26 cellular contexts compared by ENCODE assay signal in genomic region chr19:35042954-35043604, GRCh38. TPM values are rescaled to one million over a fixed set of nuclear protein-coding genes. Genes with fewer than 3 reads are reported as not detected.
DNase-seq lines count a peak whose midpoint lies in the region; ATAC-seq, FAIRE-seq and TF ChIP-seq lines count a peak whose summit lies in the region.
"Had no signal": no experiment of that assay in that cellular context is flagged by ENCODE, and none has a peak within 500 bp of the region (broad histone marks: within the 10 kb centered on the region; RNA-seq: fewer than 3 reads in every experiment).

No MANE protein-coding gene starts in this region.

- no peaks in the 10 kb centered on the region for H3K9me2 ChIP-seq in GM23338 (ENCODE audit: insufficient read depth)

- FAIRE-seq in A549 (lab: Jason Lieb, UNC) = peak; percentile 65
- FAIRE-seq: endothelial cell of umbilical vein, GM19239, K562 had no signal

- H3K27me3 ChIP-seq in GM23338 (ENCODE audit: insufficient read depth) (no peaks in the 10 kb centered on the region), esophagus squamous epithelium (peaks cover 0 to 52% (median 0%) of the 10 kb centered on the region in 4 donors)
- H3K27me3 ChIP-seq: MG63, tibial nerve had no signal

- H3K9me3 Mint-ChIP-seq in GM23338 (no peaks in the 10 kb centered on the region), endothelial cell (ENCODE audit: unreplicated experiment) (no peaks in the 10 kb centered on the region), nephron progenitor cell (no peaks in the 10 kb centered on the region)
- H3K9me3 Mint-ChIP-seq: activated CD8-positive, alpha-beta T cell treated with anti-CD3 and anti-CD28 coated beads for 36 hours; CD4-positive, alpha-beta memory T cell; stimulated activated naive CD8-positive, alpha-beta T cell treated with anti-CD3 and anti-CD28 coated beads, Interleukin-15, amount 100 ng/mL, for 72 hours had no signal

- ATAC-seq in A549 (no peak), GM23338 (no peak), GM18520 (IDR thresholded peaks at IDR 0.05; ENCODE audit: unreplicated experiment) (no peak), HG02763 (IDR thresholded peaks at IDR 0.05; ENCODE audit: unreplicated experiment) (no peak)
- ATAC-seq: activated CD4-positive, CD25-positive, alpha-beta regulatory T cell treated with anti-CD3 and anti-CD28 coated beads, Interleukin-2, amount 50 U/mL, for 24 hours; activated CD8-positive, alpha-beta T cell treated with anti-CD3 and anti-CD28 coated beads for 36 hours; K562; naive thymus-derived CD4-positive, alpha-beta T cell; stimulated activated naive CD8-positive, alpha-beta T cell treated with anti-CD3 and anti-CD28 coated beads, Interleukin-15, amount 100 ng/mL, for 72 hours had no signal

- H3K4me1 Mint-ChIP-seq in GM23338 (peaks cover 50% of the 10 kb centered on the region), endothelial cell (ENCODE audit: unreplicated experiment) (peaks cover 17% of the 10 kb centered on the region), nephron progenitor cell (peaks cover 77% of the 10 kb centered on the region)

- TF ChIP-seq CTCF in A549 (IDR thresholded peaks at IDR 0.05) (no peak), GM23338 (conservative IDR thresholded peaks at IDR 0.05; ENCODE audit: low read depth in 2 of 2) (no peak), endothelial cell (IDR thresholded peaks at IDR 0.05; ENCODE audit: unreplicated experiment) (no peak), nephron progenitor cell (IDR thresholded peaks at IDR 0.05) (no peak), esophagus squamous epithelium (IDR thresholded peaks at IDR 0.05) (no peak)

- no peak overlapping the region for H3K4me2 ChIP-seq in A549
- peak overlapping the region; percentile 94; the same call in 1 of the 2 replicates for H3K4me2 ChIP-seq in GM23338

- H3K79me2 ChIP-seq in GM23338 (replicated peaks; ENCODE audit: insufficient read depth) = peaks cover 17% of the 10 kb centered on the region; the same call in 1 of the 2 replicates

- H3K4me3 Mint-ChIP-seq in GM23338 = peak overlapping the region; percentile 74
- H3K4me3 Mint-ChIP-seq in endothelial cell (ENCODE audit: unreplicated experiment) = peak overlapping the region; percentile 57
- H3K4me3 Mint-ChIP-seq in nephron progenitor cell = peak overlapping the region; percentile 45
- H3K4me3 Mint-ChIP-seq: activated CD8-positive, alpha-beta T cell treated with anti-CD3 and anti-CD28 coated beads for 36 hours; stimulated activated naive CD8-positive, alpha-beta T cell treated with anti-CD3 and anti-CD28 coated beads, Interleukin-15, amount 100 ng/mL, for 72 hours had no signal

- H2AFZ ChIP-seq in GM23338 = no peak overlapping the region
- H2AFZ ChIP-seq: parathyroid adenoma had no signal

- TF ChIP-seq EP300 in A549 (IDR thresholded peaks at IDR 0.05) = no peak

- peaks cover 21% of the 10 kb centered on the region for H3K4me1 ChIP-seq in A549
- H3K4me1 ChIP-seq in GM23338 (ENCODE audit: insufficient read depth) = peaks cover 44% of the 10 kb centered on the region
- H3K4me1 ChIP-seq in esophagus squamous epithelium = peaks cover 25 to 41% (median 25%) of the 10 kb centered on the region in 3 donors

- H3K4me3 ChIP-seq in A549 (no peak overlapping the region), GM23338 (no peak overlapping the region), esophagus squamous epithelium (no peak overlapping the region)
- H3K4me3 ChIP-seq: K562, MG63, sigmoid colon, tibial nerve had no signal

- POLR2A ChIA-PET in A549 (lab: Yijun Ruan, JAX) = no interaction called here

- DNase-seq in A549 (ENCODE audit: low read depth in 1 of 2, low spot score in 1 of 2) (no peak), GM23338 (ENCODE audit: low spot score) (no peak), endothelial cell (ENCODE audit: low spot score) (no peak), nephron progenitor cell (no peak), NCI-H2171 treated with DMSO at 0.1 percent for 48 hours (lab: John Stamatoyannopoulos, UW) (no peak), esophagus squamous epithelium (lab: John Stamatoyannopoulos, UW) (no peak)
- DNase-seq: activated CD8-positive, alpha-beta T cell treated with anti-CD3 and anti-CD28 coated beads for 36 hours; activated naive CD4-positive, alpha-beta T cell; amygdala; cortex of kidney; MG63; naive thymus-derived CD4-positive, alpha-beta T cell; NCI-H2081 treated with DMSO at 0.1 percent for 48 hours; NCI-H774; sigmoid colon; stimulated activated naive CD8-positive, alpha-beta T cell treated with anti-CD3 and anti-CD28 coated beads, Interleukin-15, amount 100 ng/mL, for 72 hours; T-helper 9 cell had no signal

- CTCF ChIA-PET in A549 (lab: Yijun Ruan, JAX) = interaction anchor here (0.8 to 16.2 kb wide), 33 partner anchors 11 to 226 kb away, joined by 3 to 374 read pairs (median 16); partner anchors contain the start of genes FXYD1, FXYD5, LGI4 and SCN1B

- no peaks in the 10 kb centered on the region; the same call in 1 of the 2 replicates for H4K20me1 ChIP-seq in GM23338 (replicated peaks; ENCODE audit: insufficient read depth)

- TF ChIP-seq POLR2A in A549 (IDR thresholded peaks at IDR 0.05; ENCODE audit: low read length) (no peak), esophagus squamous epithelium (IDR thresholded peaks at IDR 0.05) (no peak)

- intact Hi-C loops in esophagus squamous epithelium (cut with DNase I) = no loop called here

- H3K36me3 ChIP-seq in GM23338 (ENCODE audit: insufficient read depth) (no peaks in the 10 kb centered on the region), esophagus squamous epithelium (no peaks in the 10 kb centered on the region)
- H3K36me3 ChIP-seq: MG63, sigmoid colon, tibial nerve had no signal

- TF ChIP-seq RAD21 in A549 (conservative IDR thresholded peaks at IDR 0.05 in 1 of 2, IDR thresholded peaks at IDR 0.05 in 1 of 2) = no peak

- H3K9me3 ChIP-seq in A549 = no peaks in the 10 kb centered on the region
- no peaks in the 10 kb centered on the region for H3K9me3 ChIP-seq in esophagus squamous epithelium
- H3K9me3 ChIP-seq: MG63, sigmoid colon, tibial nerve had no signal

- H3K27ac Mint-ChIP-seq in GM23338 = no peak overlapping the region
- H3K27ac Mint-ChIP-seq in endothelial cell (ENCODE audit: unreplicated experiment) = no peak overlapping the region
- no peak overlapping the region for H3K27ac Mint-ChIP-seq in nephron progenitor cell
- H3K27ac Mint-ChIP-seq: activated CD8-positive, alpha-beta T cell treated with anti-CD3 and anti-CD28 coated beads for 36 hours had no signal

- H3F3A ChIP-seq in GM23338 (replicated peaks; ENCODE audit: low read depth) = peaks cover 11% of the 10 kb centered on the region; the same call in 1 of the 2 replicates

- peaks cover 12% of the 10 kb centered on the region for H3K27me3 Mint-ChIP-seq in GM23338 (ENCODE audit: insufficient read depth, low read depth, poor library complexity)
- H3K27me3 Mint-ChIP-seq in endothelial cell (ENCODE audit: unreplicated experiment) = peaks cover 9% of the 10 kb centered on the region
- H3K27me3 Mint-ChIP-seq in nephron progenitor cell (ENCODE audit: low read depth, poor library complexity) = peaks cover 11% of the 10 kb centered on the region

- H3K36me3 Mint-ChIP-seq in GM23338 (ENCODE audit: low read depth) (no peaks in the 10 kb centered on the region; the same call in 2 of the 3 replicates), endothelial cell (ENCODE audit: low read depth, unreplicated experiment) (no peaks in the 10 kb centered on the region), nephron progenitor cell (ENCODE audit: low read depth) (no peaks in the 10 kb centered on the region)
- H3K36me3 Mint-ChIP-seq: CD4-positive, alpha-beta memory T cell; naive thymus-derived CD4-positive, alpha-beta T cell had no signal

- WGBS in A549 (ENCODE audit: missing lambda C conversion rate) = 78% methylated on average over 14 of the region's 14 CpGs
- WGBS in esophagus squamous epithelium, 2 donors = 66 to 76% methylated on average over 10 of the region's 14 CpGs

- H3K27ac ChIP-seq in A549 = no peak overlapping the region
- H3K27ac ChIP-seq in GM23338 (ENCODE audit: low read depth) = no peak overlapping the region
- H3K27ac ChIP-seq in esophagus squamous epithelium = no peak overlapping the region
- H3K27ac ChIP-seq: sigmoid colon had no signal

TF ChIP-seq in A549, 52 proteins besides CTCF, POLR2A, EP300 and RAD21 (continues in another document):
- no peak for TF ChIP-seq HDAC2 (IDR thresholded peaks at IDR 0.05)

TF ChIP-seq in GM23338, 12 proteins besides CTCF, POLR2A, EP300 and RAD21 (continues in another document):
- no peak for TF ChIP-seq CREB1 (CRISPR knock-in tag; IDR thresholded peaks at IDR 0.05; ENCODE audit: low read depth)

RNA-seq across cellular contexts. Expression of gene HPN, which starts 1.6 kb away (rescaled TPM):
- polyA plus RNA-seq in A549 (2011; rRNA removed) (0.08 and 0.09 TPM in 2 replicates), A549 (2017; fragmentation: RNase III; extraction: RNeasy Plus Mini Kit Qiagen cat#74134 plus additional on column Dnase treatment) (0.04 to 0.12 TPM (median 0.06 TPM) in 3 replicates), GM23338 (2016; fragmentation: Nextera tagmentation; extraction: Ambion mirVana) (14.0 and 14.6 TPM in 2 replicates)
- polyA plus RNA-seq in A549 (2012; cell fraction: cytosol; rRNA removed) = 0.04 TPM in 2 replicates
- polyA plus RNA-seq in A549 (2012; cell fraction: nucleus; rRNA removed) = 0.47 and 0.66 TPM in 2 replicates
- not detected in 2 replicates for polyA minus RNA-seq in A549 (2011; rRNA and poly(A)+ RNA removed)
- 16.2 and 17.4 TPM in 2 replicates for total RNA-seq in GM23338 (2014; rRNA removed; shearing (Covaris generic))
- total RNA-seq in endothelial cell (ENCODE audit: unreplicated experiment) (1.3 TPM), esophagus squamous epithelium (under 1 TPM in 2 of 4 donors, not detected in 2; 0.19 to 0.47 TPM)
- total RNA-seq: endothelial cell of umbilical vein; naive thymus-derived CD4-positive, alpha-beta T cell had no signal
- polyA plus RNA-seq: naive thymus-derived CD4-positive, alpha-beta T cell had no signal

RNA-seq across cellular contexts. Expression of gene SCN1B, which starts 12.8 kb away (rescaled TPM):
- polyA plus RNA-seq in A549 (2011; rRNA removed) = 11.0 and 12.8 TPM in 2 replicates
- polyA plus RNA-seq in A549 (2012; cell fraction: cytosol; rRNA removed) = 14.1 and 15.1 TPM in 2 replicates
- 21.3 and 22.5 TPM in 2 replicates for polyA plus RNA-seq in A549 (2012; cell fraction: nucleus; rRNA removed)
- 10.3 to 11.4 TPM (median 11.3 TPM) in 3 replicates for polyA plus RNA-seq in A549 (2017; fragmentation: RNase III; extraction: RNeasy Plus Mini Kit Qiagen cat#74134 plus additional on column Dnase treatment)
- polyA minus RNA-seq in A549 (2011; rRNA and poly(A)+ RNA removed) = 7.9 and 12.7 TPM in 2 replicates
- 3.4 and 4.8 TPM in 2 replicates for total RNA-seq in GM23338 (2014; rRNA removed; shearing (Covaris generic))
- 1.7 and 1.8 TPM in 2 replicates for polyA plus RNA-seq in GM23338 (2016; fragmentation: Nextera tagmentation; extraction: Ambion mirVana)
- total RNA-seq in endothelial cell (ENCODE audit: unreplicated experiment) = 0.62 TPM
- total RNA-seq in esophagus squamous epithelium = 1 to 10 TPM in 2 of 4 donors, under 1 TPM in 1, not detected in 1; 0.26 to 5.9 (median 1.2) TPM

RNA-seq across cellular contexts. Expression of gene GRAMD1A, which starts 43.0 kb away (rescaled TPM):
- polyA plus RNA-seq in A549 (2011; rRNA removed) (184 and 221 TPM in 2 replicates), A549 (2017; fragmentation: RNase III; extraction: RNeasy Plus Mini Kit Qiagen cat#74134 plus additional on column Dnase treatment) (104 to 131 TPM (median 128 TPM) in 3 replicates), GM23338 (2016; fragmentation: Nextera tagmentation; extraction: Ambion mirVana) (122 and 125 TPM in 2 replicates)
- 170 and 209 TPM in 2 replicates for polyA plus RNA-seq in A549 (2012; cell fraction: cytosol; rRNA removed)
- polyA plus RNA-seq in A549 (2012; cell fraction: nucleus; rRNA removed) = 411 and 413 TPM in 2 replicates
- 237 and 239 TPM in 2 replicates for polyA minus RNA-seq in A549 (2011; rRNA and poly(A)+ RNA removed)
- total RNA-seq in GM23338 (2014; rRNA removed; shearing (Covaris generic)) = 141 and 174 TPM in 2 replicates
- total RNA-seq in endothelial cell (ENCODE audit: unreplicated experiment) (156 TPM), esophagus squamous epithelium (10 to 100 TPM in 2 of 4 donors, 1 to 10 TPM in 2; 4.6 to 23.3 (median 8.8) TPM)
